1 cellular context compared by ENCODE assay signal in the genomic region with DNA sequence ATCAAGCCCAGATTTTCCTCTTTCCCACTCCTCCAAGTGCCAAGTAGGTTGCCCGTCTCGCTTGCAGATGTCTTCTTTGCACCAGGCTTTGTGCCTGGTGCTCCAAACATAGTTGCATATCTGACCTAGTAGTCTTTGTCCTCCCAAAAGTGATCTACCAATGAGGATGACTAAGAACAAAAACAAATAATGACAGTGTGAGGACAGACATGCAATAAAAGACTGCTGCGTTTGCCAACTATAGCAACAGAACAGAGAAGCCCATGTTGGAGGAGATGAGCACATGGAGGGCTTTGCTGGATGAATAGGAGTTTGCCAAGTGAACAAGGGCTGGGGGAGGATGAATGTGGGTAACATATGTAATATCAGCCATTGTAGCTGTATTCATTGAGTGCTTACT.
TF ChIP-seq lines count a peak whose summit lies in the region.

No MANE protein-coding gene starts in this region.

TF ChIP-seq in WTC11, 78 proteins besides CTCF, POLR2A, EP300 and RAD21 (continued from another document):
- TF ChIP-seq, protein P1, sequence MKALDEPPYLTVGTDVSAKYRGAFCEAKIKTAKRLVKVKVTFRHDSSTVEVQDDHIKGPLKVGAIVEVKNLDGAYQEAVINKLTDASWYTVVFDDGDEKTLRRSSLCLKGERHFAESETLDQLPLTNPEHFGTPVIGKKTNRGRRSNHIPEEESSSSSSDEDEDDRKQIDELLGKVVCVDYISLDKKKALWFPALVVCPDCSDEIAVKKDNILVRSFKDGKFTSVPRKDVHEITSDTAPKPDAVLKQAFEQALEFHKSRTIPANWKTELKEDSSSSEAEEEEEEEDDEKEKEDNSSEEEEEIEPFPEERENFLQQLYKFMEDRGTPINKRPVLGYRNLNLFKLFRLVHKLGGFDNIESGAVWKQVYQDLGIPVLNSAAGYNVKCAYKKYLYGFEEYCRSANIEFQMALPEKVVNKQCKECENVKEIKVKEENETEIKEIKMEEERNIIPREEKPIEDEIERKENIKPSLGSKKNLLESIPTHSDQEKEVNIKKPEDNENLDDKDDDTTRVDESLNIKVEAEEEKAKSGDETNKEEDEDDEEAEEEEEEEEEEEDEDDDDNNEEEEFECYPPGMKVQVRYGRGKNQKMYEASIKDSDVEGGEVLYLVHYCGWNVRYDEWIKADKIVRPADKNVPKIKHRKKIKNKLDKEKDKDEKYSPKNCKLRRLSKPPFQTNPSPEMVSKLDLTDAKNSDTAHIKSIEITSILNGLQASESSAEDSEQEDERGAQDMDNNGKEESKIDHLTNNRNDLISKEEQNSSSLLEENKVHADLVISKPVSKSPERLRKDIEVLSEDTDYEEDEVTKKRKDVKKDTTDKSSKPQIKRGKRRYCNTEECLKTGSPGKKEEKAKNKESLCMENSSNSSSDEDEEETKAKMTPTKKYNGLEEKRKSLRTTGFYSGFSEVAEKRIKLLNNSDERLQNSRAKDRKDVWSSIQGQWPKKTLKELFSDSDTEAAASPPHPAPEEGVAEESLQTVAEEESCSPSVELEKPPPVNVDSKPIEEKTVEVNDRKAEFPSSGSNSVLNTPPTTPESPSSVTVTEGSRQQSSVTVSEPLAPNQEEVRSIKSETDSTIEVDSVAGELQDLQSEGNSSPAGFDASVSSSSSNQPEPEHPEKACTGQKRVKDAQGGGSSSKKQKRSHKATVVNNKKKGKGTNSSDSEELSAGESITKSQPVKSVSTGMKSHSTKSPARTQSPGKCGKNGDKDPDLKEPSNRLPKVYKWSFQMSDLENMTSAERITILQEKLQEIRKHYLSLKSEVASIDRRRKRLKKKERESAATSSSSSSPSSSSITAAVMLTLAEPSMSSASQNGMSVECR (CRISPR knock-in tag; IDR thresholded peaks at IDR 0.05; ENCODE audit: borderline replicate concordance) = no peak
- no peak for TF ChIP-seq TCF7 (CRISPR knock-in tag; IDR thresholded peaks at IDR 0.05; ENCODE audit: low read depth)
- TF ChIP-seq, protein P2, sequence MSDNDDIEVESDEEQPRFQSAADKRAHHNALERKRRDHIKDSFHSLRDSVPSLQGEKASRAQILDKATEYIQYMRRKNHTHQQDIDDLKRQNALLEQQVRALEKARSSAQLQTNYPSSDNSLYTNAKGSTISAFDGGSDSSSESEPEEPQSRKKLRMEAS (CRISPR knock-in tag; IDR thresholded peaks at IDR 0.05) = no peak
- TF ChIP-seq, protein P3, sequence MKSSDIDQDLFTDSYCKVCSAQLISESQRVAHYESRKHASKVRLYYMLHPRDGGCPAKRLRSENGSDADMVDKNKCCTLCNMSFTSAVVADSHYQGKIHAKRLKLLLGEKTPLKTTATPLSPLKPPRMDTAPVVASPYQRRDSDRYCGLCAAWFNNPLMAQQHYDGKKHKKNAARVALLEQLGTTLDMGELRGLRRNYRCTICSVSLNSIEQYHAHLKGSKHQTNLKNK (CRISPR knock-in tag; IDR thresholded peaks at IDR 0.05) = no peak
- TF ChIP-seq, protein P4, sequence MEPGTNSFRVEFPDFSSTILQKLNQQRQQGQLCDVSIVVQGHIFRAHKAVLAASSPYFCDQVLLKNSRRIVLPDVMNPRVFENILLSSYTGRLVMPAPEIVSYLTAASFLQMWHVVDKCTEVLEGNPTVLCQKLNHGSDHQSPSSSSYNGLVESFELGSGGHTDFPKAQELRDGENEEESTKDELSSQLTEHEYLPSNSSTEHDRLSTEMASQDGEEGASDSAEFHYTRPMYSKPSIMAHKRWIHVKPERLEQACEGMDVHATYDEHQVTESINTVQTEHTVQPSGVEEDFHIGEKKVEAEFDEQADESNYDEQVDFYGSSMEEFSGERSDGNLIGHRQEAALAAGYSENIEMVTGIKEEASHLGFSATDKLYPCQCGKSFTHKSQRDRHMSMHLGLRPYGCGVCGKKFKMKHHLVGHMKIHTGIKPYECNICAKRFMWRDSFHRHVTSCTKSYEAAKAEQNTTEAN (CRISPR knock-in tag; IDR thresholded peaks at IDR 0.05) = no peak
- TF ChIP-seq ZNF671 (CRISPR knock-in tag; IDR thresholded peaks at IDR 0.05) = no peak
- no peak for TF ChIP-seq PRRX2 (CRISPR knock-in tag; IDR thresholded peaks at IDR 0.05)
- TF ChIP-seq, protein P5, sequence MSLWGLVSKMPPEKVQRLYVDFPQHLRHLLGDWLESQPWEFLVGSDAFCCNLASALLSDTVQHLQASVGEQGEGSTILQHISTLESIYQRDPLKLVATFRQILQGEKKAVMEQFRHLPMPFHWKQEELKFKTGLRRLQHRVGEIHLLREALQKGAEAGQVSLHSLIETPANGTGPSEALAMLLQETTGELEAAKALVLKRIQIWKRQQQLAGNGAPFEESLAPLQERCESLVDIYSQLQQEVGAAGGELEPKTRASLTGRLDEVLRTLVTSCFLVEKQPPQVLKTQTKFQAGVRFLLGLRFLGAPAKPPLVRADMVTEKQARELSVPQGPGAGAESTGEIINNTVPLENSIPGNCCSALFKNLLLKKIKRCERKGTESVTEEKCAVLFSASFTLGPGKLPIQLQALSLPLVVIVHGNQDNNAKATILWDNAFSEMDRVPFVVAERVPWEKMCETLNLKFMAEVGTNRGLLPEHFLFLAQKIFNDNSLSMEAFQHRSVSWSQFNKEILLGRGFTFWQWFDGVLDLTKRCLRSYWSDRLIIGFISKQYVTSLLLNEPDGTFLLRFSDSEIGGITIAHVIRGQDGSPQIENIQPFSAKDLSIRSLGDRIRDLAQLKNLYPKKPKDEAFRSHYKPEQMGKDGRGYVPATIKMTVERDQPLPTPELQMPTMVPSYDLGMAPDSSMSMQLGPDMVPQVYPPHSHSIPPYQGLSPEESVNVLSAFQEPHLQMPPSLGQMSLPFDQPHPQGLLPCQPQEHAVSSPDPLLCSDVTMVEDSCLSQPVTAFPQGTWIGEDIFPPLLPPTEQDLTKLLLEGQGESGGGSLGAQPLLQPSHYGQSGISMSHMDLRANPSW (CRISPR knock-in tag; conservative IDR thresholded peaks at IDR 0.05; ENCODE audit: low read depth) = no peak
- TF ChIP-seq TEAD4 (CRISPR knock-in tag; IDR thresholded peaks at IDR 0.05) = no peak
- TF ChIP-seq ZNF138 (CRISPR knock-in tag; conservative IDR thresholded peaks at IDR 0.05) = no peak
- TF ChIP-seq, protein P6, sequence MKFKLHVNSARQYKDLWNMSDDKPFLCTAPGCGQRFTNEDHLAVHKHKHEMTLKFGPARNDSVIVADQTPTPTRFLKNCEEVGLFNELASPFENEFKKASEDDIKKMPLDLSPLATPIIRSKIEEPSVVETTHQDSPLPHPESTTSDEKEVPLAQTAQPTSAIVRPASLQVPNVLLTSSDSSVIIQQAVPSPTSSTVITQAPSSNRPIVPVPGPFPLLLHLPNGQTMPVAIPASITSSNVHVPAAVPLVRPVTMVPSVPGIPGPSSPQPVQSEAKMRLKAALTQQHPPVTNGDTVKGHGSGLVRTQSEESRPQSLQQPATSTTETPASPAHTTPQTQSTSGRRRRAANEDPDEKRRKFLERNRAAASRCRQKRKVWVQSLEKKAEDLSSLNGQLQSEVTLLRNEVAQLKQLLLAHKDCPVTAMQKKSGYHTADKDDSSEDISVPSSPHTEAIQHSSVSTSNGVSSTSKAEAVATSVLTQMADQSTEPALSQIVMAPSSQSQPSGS (CRISPR knock-in tag; IDR thresholded peaks at IDR 0.05; ENCODE audit: borderline replicate concordance, low read depth) = no peak
